Comparison of ENCODE assay signal across 1 cellular context in the genomic region with DNA sequence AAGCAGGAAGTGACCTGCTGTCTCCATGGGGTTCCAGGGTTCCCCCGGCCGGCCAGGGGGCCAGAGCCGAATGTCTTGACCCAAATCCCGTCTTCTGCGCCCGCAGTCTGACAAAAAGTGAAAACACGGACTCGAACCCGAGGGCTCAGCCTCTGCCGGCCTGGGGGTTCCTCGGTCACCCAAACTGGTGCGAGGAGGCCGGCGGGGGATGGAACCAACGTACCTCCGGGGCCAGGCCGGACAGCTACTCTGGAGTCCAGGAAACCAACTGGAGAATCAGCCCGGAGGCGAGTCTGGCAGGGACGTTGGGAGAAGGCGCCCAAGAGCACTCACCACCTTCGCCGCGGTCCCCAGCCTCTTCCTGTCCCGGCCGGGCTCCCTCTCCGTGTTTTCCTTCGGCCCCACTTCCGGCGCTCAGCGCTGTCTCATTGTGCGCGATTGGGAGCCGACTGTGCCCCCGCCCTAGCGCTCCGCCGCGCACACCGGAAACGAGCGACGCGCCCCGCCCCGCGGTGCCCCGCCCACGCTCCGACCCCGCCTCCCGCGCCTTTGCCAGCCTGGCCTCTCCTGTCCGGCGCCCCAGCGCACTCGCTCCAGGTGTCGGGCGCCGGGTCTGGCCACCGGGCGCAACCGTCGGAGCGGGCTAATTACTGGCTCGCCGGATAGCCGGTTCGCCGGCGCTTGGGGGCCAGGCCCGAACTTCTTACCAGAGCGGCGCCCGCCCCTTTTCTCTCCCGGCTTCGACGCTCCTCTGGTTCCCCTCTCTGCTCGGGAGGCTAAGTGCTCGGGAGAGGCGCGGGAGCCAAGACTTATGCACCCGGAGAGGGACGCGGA.
TF ChIP-seq lines count a peak whose summit lies in the region.

A gene with protein sequence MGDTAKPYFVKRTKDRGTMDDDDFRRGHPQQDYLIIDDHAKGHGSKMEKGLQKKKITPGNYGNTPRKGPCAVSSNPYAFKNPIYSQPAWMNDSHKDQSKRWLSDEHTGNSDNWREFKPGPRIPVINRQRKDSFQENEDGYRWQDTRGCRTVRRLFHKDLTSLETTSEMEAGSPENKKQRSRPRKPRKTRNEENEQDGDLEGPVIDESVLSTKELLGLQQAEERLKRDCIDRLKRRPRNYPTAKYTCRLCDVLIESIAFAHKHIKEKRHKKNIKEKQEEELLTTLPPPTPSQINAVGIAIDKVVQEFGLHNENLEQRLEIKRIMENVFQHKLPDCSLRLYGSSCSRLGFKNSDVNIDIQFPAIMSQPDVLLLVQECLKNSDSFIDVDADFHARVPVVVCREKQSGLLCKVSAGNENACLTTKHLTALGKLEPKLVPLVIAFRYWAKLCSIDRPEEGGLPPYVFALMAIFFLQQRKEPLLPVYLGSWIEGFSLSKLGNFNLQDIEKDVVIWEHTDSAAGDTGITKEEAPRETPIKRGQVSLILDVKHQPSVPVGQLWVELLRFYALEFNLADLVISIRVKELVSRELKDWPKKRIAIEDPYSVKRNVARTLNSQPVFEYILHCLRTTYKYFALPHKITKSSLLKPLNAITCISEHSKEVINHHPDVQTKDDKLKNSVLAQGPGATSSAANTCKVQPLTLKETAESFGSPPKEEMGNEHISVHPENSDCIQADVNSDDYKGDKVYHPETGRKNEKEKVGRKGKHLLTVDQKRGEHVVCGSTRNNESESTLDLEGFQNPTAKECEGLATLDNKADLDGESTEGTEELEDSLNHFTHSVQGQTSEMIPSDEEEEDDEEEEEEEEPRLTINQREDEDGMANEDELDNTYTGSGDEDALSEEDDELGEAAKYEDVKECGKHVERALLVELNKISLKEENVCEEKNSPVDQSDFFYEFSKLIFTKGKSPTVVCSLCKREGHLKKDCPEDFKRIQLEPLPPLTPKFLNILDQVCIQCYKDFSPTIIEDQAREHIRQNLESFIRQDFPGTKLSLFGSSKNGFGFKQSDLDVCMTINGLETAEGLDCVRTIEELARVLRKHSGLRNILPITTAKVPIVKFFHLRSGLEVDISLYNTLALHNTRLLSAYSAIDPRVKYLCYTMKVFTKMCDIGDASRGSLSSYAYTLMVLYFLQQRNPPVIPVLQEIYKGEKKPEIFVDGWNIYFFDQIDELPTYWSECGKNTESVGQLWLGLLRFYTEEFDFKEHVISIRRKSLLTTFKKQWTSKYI (N-terminal part only) (minus strand): TSS at position 363 of the 834 bp plus-strand sequence. CDS start 1,211 bp downstream, outside the sequence.

TF ChIP-seq in GM12878, 131 proteins besides CTCF, POLR2A, EP300 and RAD21 (continued from another document and continues in another):
- TF ChIP-seq, protein P1, sequence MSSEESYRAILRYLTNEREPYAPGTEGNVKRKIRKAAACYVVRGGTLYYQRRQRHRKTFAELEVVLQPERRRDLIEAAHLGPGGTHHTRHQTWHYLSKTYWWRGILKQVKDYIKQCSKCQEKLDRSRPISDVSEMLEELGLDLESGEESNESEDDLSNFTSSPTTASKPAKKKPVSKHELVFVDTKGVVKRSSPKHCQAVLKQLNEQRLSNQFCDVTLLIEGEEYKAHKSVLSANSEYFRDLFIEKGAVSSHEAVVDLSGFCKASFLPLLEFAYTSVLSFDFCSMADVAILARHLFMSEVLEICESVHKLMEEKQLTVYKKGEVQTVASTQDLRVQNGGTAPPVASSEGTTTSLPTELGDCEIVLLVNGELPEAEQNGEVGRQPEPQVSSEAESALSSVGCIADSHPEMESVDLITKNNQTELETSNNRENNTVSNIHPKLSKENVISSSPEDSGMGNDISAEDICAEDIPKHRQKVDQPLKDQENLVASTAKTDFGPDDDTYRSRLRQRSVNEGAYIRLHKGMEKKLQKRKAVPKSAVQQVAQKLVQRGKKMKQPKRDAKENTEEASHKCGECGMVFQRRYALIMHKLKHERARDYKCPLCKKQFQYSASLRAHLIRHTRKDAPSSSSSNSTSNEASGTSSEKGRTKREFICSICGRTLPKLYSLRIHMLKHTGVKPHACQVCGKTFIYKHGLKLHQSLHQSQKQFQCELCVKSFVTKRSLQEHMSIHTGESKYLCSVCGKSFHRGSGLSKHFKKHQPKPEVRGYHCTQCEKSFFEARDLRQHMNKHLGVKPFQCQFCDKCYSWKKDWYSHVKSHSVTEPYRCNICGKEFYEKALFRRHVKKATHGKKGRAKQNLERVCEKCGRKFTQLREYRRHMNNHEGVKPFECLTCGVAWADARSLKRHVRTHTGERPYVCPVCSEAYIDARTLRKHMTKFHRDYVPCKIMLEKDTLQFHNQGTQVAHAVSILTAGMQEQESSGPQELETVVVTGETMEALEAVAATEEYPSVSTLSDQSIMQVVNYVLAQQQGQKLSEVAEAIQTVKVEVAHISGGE (CRISPR knock-in tag; IDR thresholded peaks at IDR 0.05) = peak; percentile 82
- peak; percentile 58 to 61; a peak in 3 of 4 replicates for TF ChIP-seq IKZF2 (IDR thresholded peaks at IDR 0.05)
- TF ChIP-seq RUNX3 (IDR thresholded peaks at IDR 0.05; ENCODE audit: low read length) = peak; percentile 62
- TF ChIP-seq SPI1 (IDR thresholded peaks at IDR 0.05; ENCODE audit: borderline replicate concordance, insufficient read depth, low read depth, low read length) = no peak
- no peak for TF ChIP-seq ZNF24 (IDR thresholded peaks at IDR 0.05)
- no peak for TF ChIP-seq SMAD1 (IDR thresholded peaks at IDR 0.05; ENCODE audit: low read depth, partially characterized antibody)
- peak in 1 of 2 experiments; percentile 70; a peak in 1 of 4 replicates for TF ChIP-seq SRF (IDR thresholded peaks at IDR 0.05; ENCODE audit: low read depth in 2 of 2, low read length in 2 of 2)
- TF ChIP-seq RELA (IDR thresholded peaks at IDR 0.05; ENCODE audit: borderline replicate concordance, partially characterized antibody) = no peak
- peak; percentile 68; the same call in 1 of the 2 replicates for TF ChIP-seq ASH2L (IDR thresholded peaks at IDR 0.05; ENCODE audit: borderline replicate concordance, low read depth)
- TF ChIP-seq, protein P2, sequence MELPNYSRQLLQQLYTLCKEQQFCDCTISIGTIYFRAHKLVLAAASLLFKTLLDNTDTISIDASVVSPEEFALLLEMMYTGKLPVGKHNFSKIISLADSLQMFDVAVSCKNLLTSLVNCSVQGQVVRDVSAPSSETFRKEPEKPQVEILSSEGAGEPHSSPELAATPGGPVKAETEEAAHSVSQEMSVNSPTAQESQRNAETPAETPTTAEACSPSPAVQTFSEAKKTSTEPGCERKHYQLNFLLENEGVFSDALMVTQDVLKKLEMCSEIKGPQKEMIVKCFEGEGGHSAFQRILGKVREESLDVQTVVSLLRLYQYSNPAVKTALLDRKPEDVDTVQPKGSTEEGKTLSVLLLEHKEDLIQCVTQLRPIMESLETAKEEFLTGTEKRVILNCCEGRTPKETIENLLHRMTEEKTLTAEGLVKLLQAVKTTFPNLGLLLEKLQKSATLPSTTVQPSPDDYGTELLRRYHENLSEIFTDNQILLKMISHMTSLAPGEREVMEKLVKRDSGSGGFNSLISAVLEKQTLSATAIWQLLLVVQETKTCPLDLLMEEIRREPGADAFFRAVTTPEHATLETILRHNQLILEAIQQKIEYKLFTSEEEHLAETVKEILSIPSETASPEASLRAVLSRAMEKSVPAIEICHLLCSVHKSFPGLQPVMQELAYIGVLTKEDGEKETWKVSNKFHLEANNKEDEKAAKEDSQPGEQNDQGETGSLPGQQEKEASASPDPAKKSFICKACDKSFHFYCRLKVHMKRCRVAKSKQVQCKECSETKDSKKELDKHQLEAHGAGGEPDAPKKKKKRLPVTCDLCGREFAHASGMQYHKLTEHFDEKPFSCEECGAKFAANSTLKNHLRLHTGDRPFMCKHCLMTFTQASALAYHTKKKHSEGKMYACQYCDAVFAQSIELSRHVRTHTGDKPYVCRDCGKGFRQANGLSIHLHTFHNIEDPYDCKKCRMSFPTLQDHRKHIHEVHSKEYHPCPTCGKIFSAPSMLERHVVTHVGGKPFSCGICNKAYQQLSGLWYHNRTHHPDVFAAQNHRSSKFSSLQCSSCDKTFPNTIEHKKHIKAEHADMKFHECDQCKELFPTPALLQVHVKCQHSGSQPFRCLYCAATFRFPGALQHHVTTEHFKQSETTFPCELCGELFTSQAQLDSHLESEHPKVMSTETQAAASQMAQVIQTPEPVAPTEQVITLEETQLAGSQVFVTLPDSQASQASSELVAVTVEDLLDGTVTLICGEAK (IDR thresholded peaks at IDR 0.05; ENCODE audit: borderline replicate concordance) = peak; percentile 89
- TF ChIP-seq ZNF207 (IDR thresholded peaks at IDR 0.05; ENCODE audit: borderline replicate concordance) = peak; percentile 91
- TF ChIP-seq BMI1 (IDR thresholded peaks at IDR 0.05; ENCODE audit: borderline replicate concordance) = no peak
- peak; percentile 90 for TF ChIP-seq CREM (IDR thresholded peaks at IDR 0.05; ENCODE audit: low read depth)
- TF ChIP-seq IRF4 (IDR thresholded peaks at IDR 0.05; ENCODE audit: low read depth, low read length) = 0 out of 2 replicates have a peak, but pooled peaks have one; percentile 25
- TF ChIP-seq NR2C1 (IDR thresholded peaks at IDR 0.05) = no peak
- TF ChIP-seq, protein P3, sequence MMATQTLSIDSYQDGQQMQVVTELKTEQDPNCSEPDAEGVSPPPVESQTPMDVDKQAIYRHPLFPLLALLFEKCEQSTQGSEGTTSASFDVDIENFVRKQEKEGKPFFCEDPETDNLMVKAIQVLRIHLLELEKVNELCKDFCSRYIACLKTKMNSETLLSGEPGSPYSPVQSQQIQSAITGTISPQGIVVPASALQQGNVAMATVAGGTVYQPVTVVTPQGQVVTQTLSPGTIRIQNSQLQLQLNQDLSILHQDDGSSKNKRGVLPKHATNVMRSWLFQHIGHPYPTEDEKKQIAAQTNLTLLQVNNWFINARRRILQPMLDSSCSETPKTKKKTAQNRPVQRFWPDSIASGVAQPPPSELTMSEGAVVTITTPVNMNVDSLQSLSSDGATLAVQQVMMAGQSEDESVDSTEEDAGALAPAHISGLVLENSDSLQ (IDR thresholded peaks at IDR 0.05) = peak; percentile 39; the same call in 1 of the 2 replicates
- TF ChIP-seq, protein P4, sequence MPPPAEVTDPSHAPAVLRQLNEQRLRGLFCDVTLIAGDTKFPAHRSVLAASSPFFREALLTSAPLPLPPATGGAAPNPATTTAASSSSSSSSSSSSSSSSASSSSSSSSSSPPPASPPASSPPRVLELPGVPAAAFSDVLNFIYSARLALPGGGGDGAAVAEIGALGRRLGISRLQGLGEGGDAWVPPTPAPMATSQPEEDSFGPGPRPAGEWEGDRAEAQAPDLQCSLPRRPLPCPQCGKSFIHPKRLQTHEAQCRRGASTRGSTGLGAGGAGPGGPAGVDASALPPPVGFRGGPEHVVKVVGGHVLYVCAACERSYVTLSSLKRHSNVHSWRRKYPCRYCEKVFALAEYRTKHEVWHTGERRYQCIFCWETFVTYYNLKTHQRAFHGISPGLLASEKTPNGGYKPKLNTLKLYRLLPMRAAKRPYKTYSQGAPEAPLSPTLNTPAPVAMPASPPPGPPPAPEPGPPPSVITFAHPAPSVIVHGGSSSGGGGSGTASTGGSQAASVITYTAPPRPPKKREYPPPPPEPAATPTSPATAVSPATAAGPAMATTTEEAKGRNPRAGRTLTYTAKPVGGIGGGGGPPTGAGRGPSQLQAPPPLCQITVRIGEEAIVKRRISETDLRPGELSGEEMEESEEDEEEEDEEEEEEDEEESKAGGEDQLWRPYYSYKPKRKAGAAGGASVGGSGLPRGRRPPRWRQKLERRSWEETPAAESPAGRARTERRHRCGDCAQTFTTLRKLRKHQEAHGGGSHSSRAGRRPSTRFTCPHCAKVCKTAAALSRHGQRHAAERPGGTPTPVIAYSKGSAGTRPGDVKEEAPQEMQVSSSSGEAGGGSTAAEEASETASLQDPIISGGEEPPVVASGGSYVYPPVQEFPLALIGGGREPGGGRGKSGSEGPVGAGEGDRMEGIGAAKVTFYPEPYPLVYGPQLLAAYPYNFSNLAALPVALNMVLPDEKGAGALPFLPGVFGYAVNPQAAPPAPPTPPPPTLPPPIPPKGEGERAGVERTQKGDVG (CRISPR knock-in tag; IDR thresholded peaks at IDR 0.05) = no peak
- TF ChIP-seq, protein P5, sequence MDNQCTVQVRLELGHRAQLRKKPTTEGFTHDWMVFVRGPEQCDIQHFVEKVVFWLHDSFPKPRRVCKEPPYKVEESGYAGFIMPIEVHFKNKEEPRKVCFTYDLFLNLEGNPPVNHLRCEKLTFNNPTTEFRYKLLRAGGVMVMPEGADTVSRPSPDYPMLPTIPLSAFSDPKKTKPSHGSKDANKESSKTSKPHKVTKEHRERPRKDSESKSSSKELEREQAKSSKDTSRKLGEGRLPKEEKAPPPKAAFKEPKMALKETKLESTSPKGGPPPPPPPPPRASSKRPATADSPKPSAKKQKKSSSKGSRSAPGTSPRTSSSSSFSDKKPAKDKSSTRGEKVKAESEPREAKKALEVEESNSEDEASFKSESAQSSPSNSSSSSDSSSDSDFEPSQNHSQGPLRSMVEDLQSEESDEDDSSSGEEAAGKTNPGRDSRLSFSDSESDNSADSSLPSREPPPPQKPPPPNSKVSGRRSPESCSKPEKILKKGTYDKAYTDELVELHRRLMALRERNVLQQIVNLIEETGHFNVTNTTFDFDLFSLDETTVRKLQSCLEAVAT (IDR thresholded peaks at IDR 0.05) = peak; percentile 70; the same call in 1 of the 2 replicates
- TF ChIP-seq, protein P6, sequence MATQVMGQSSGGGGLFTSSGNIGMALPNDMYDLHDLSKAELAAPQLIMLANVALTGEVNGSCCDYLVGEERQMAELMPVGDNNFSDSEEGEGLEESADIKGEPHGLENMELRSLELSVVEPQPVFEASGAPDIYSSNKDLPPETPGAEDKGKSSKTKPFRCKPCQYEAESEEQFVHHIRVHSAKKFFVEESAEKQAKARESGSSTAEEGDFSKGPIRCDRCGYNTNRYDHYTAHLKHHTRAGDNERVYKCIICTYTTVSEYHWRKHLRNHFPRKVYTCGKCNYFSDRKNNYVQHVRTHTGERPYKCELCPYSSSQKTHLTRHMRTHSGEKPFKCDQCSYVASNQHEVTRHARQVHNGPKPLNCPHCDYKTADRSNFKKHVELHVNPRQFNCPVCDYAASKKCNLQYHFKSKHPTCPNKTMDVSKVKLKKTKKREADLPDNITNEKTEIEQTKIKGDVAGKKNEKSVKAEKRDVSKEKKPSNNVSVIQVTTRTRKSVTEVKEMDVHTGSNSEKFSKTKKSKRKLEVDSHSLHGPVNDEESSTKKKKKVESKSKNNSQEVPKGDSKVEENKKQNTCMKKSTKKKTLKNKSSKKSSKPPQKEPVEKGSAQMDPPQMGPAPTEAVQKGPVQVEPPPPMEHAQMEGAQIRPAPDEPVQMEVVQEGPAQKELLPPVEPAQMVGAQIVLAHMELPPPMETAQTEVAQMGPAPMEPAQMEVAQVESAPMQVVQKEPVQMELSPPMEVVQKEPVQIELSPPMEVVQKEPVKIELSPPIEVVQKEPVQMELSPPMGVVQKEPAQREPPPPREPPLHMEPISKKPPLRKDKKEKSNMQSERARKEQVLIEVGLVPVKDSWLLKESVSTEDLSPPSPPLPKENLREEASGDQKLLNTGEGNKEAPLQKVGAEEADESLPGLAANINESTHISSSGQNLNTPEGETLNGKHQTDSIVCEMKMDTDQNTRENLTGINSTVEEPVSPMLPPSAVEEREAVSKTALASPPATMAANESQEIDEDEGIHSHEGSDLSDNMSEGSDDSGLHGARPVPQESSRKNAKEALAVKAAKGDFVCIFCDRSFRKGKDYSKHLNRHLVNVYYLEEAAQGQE (IDR thresholded peaks at IDR 0.05; ENCODE audit: low read depth, low read length) = no peak
- TF ChIP-seq CEBPB (IDR thresholded peaks at IDR 0.05; ENCODE audit: borderline replicate concordance in 1 of 2, low read depth in 2 of 2, low read length in 2 of 2) = no peak
- TF ChIP-seq, protein P7, sequence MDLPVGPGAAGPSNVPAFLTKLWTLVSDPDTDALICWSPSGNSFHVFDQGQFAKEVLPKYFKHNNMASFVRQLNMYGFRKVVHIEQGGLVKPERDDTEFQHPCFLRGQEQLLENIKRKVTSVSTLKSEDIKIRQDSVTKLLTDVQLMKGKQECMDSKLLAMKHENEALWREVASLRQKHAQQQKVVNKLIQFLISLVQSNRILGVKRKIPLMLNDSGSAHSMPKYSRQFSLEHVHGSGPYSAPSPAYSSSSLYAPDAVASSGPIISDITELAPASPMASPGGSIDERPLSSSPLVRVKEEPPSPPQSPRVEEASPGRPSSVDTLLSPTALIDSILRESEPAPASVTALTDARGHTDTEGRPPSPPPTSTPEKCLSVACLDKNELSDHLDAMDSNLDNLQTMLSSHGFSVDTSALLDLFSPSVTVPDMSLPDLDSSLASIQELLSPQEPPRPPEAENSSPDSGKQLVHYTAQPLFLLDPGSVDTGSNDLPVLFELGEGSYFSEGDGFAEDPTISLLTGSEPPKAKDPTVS (IDR thresholded peaks at IDR 0.05; ENCODE audit: low read depth, low read length) = no peak
- TF ChIP-seq POLR2AphosphoS2 (IDR thresholded peaks at IDR 0.05; ENCODE audit: low read depth, low read length) = no peak
